In the genomic region with DNA sequence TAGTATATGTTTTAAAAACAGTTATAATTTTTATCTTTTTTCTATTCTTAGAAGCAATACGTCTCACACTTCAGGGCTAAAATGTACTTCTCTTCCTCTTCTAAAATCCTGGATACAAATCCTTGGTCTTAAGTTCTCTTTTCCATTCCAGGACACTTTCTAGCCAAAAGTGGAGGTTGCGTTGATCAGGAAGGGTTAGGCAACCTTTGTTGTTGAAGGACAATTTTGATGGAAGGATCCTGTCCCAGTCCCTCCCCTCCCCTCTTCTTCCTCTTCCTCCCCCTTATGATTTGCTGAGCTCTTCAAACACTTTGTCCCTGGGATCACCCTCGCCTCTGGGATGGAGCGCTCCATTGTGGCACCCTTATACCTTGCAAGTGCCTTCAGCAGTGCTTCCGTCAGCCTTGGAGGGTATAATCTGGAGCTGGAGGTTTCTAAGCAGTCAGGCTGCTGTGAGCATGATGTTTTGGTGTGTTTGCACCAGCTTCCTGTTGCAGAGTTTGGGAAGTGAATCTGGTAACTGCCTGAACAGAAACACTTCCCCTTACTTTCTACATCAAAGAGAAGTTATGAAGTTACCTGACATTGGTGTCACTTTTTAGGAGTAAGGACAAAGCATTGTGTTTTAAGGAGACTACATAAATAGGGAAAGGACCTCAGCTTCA, we compare ENCODE assay signal across 1 cellular context.
TF ChIP-seq lines count a peak whose summit lies in the region.

No MANE protein-coding gene starts in this region.

TF ChIP-seq in K562, 482 proteins besides CTCF, POLR2A, EP300 and RAD21 (continued from another document):
- TF ChIP-seq ZNF512 (tag; IDR thresholded peaks at IDR 0.05): no peak
- no peak for TF ChIP-seq POLR2AphosphoS2 (IDR thresholded peaks at IDR 0.05; ENCODE audit: low read length)
- no peak for TF ChIP-seq THRB (CRISPR knock-in tag; conservative IDR thresholded peaks at IDR 0.05)
- TF ChIP-seq HMG20A (CRISPR knock-in tag; conservative IDR thresholded peaks at IDR 0.05): no peak
TF ChIP-seq in K562: peak in this region for 0.
